Comparison of ENCODE assay signal across 14 cellular contexts in genomic region chr1:169112241-169112640, GRCh38. TPM values are rescaled to one million over a fixed set of nuclear protein-coding genes. Genes with fewer than 3 reads are reported as not detected.
DNase-seq lines count a peak whose midpoint lies in the region; ATAC-seq and TF ChIP-seq lines count a peak whose summit lies in the region.
"Had no signal": no experiment of that assay in that cellular context is flagged by ENCODE, and none has a peak within 500 bp of the region (broad histone marks: within the 10 kb centered on the region; RNA-seq: fewer than 3 reads in every experiment).

No MANE protein-coding gene starts in this region.

- in situ Hi-C loops in gastrocnemius medialis (cut with MboI; ENCODE audit: low sequenced_read_pairs in 4 of 4) = loop anchor here (5.0 to 25.0 kb wide), 8 partner anchors 370 to 1175 kb away; partner anchors contain the start of genes SLC19A2 (in 3 of the 4), DCAF6 (in 1 of the 4) and MPC2 (in 1 of the 4)

- H3K4me3 ChIP-seq in RWPE2 (ENCODE audit: severe bottlenecking) (no peak overlapping the region), gastrocnemius medialis (peak overlapping the region in 2 of 4 donors; percentile 40 to 76)
- H3K4me3 ChIP-seq: skin epidermis had no signal

- H3K4me1 ChIP-seq in RWPE2 (ENCODE audit: insufficient read depth, poor library complexity, severe bottlenecking) (peaks cover 78% of the 10 kb centered on the region), gastrocnemius medialis (peaks cover 75 to 76% of the 10 kb centered on the region in 2 donors)

- peak overlapping the region; percentile 68 for H3K4me3 Mint-ChIP-seq in HFFc6

- ATAC-seq in RWPE2 (ENCODE audit: low read depth) = no peak
- ATAC-seq in left ventricle myocardium superior = peak; percentile 6
- peak; percentile 62 to 71 for ATAC-seq in gastrocnemius medialis
- ATAC-seq in GM18873 (IDR thresholded peaks at IDR 0.05; ENCODE audit: low FRiP score, unreplicated experiment) = no peak
- ATAC-seq: left lobe of liver had no signal

- peak in 1 of 2 donors; percentile 57 for TF ChIP-seq POLR2A in gastrocnemius medialis (IDR thresholded peaks at IDR 0.05)

- peaks cover 71% of the 10 kb centered on the region for H3K36me3 ChIP-seq in RWPE2 (ENCODE audit: low read depth)
- peaks cover 0 to 62% of the 10 kb centered on the region in 2 donors for H3K36me3 ChIP-seq in gastrocnemius medialis

- no peaks in the 10 kb centered on the region for H3K9me3 Mint-ChIP-seq in HFFc6

- intact Hi-C loops in left ventricle myocardium superior (cut with micrococcal nuclease) = no loop called here
- intact Hi-C loops in gastrocnemius medialis (cut with DNase I; ENCODE audit: low total_unique reads) = loop anchor here (1.0 to 10.0 kb wide), 3 partner anchors 504 to 1559 kb away; partner anchors contain the start of gene SCYL3

- peaks cover 91% of the 10 kb centered on the region for H3K4me1 Mint-ChIP-seq in HFFc6 (ENCODE audit: low read depth)

- peak overlapping the region; percentile 97 for H3K27ac Mint-ChIP-seq in HFFc6

- peak overlapping the region; percentile 96 for H3K27ac ChIP-seq in RWPE2 (ENCODE audit: poor library complexity, severe bottlenecking)
- peak overlapping the region; percentile 93 to 99 (median 96) for H3K27ac ChIP-seq in gastrocnemius medialis

- H3K36me3 Mint-ChIP-seq in HFFc6 (ENCODE audit: low read depth) = peaks cover 40% of the 10 kb centered on the region

- H3K27me3 ChIP-seq in RWPE2 (ENCODE audit: insufficient read depth, poor library complexity, severe bottlenecking) (no peaks in the 10 kb centered on the region), gastrocnemius medialis (no peaks in the 10 kb centered on the region)

- DNase-seq in HFFc6 (peak; percentile 30), RWPE2 (ENCODE audit: low spot score) (no peak), left ventricle myocardium superior (no peak), gastrocnemius medialis (peak; percentile 69 to 85), GM19238 (ENCODE audit: insufficient read length, low spot score) (no peak), NCI-H2227 treated with DMSO at 0.1 percent for 48 hours (lab: John Stamatoyannopoulos, UW) (no peak)
- no peak for DNase-seq in activated naive CD4-positive, alpha-beta T cell treated with Interleukin-2 at 50 U/mL for 16 hours
- DNase-seq: activated CD4-positive, alpha-beta T cell treated with anti-CD3 and anti-CD28 coated beads, Interleukin-2, amount 50 U/mL, for 1 hour; COR-L47; GOT3; NCI-H1694 had no signal

- H3K9me3 ChIP-seq in RWPE2 (ENCODE audit: severe bottlenecking) = no peaks in the 10 kb centered on the region
- no peaks in the 10 kb centered on the region for H3K9me3 ChIP-seq in gastrocnemius medialis

- no peak for TF ChIP-seq CTCF in HFFc6 (IDR thresholded peaks at IDR 0.05)
- no peak for TF ChIP-seq CTCF in RWPE2 (IDR thresholded peaks at IDR 0.05; ENCODE audit: poor library complexity, severe bottlenecking)
- no peak for TF ChIP-seq CTCF in gastrocnemius medialis (IDR thresholded peaks at IDR 0.05 in 4 of 5, conservative IDR thresholded peaks at IDR 0.05 in 1 of 5)

- H3K27me3 Mint-ChIP-seq in HFFc6 (ENCODE audit: insufficient read depth) = peaks cover 3% of the 10 kb centered on the region; the same call in 1 of the 2 replicates

RNA-seq across cellular contexts. Expression of gene ATP1B1, which starts 5.8 kb away (rescaled TPM):
- total RNA-seq in HFFc6 (2021; fragmentation: NEBNext Ultra II Directional; extraction: Animal tissue kit (Norgen Biotek cat#: 25700)) = 10 to 100 TPM; 30.6 to 48.5 (median 42.9) TPM
- total RNA-seq in left ventricle myocardium superior (298 TPM), gastrocnemius medialis (100 to 1,000 TPM; 111 to 377 (median 324) TPM)

Comparison
In these comparisons a context has a peak if more than half of its experiments do, and no peak if none do; other contexts are left out.
1. DNase-seq: peak in HFFc6 (single experiment) and gastrocnemius medialis (2 of 2); none in RWPE2 (single experiment), left ventricle myocardium superior (single experiment), GM19238 (single experiment), activated naive CD4-positive, alpha-beta T cell treated with Interleukin-2 at 50 U/mL for 16 hours (single experiment) and NCI-H2227 treated with DMSO at 0.1 percent for 48 hours (single experiment).
2. ATAC-seq: peak in left ventricle myocardium superior (single experiment) and gastrocnemius medialis (2 of 2); none in RWPE2 (single experiment) and GM18873 (single experiment).